Comparison of ENCODE assay signal across 17 cellular contexts in the genomic region with DNA sequence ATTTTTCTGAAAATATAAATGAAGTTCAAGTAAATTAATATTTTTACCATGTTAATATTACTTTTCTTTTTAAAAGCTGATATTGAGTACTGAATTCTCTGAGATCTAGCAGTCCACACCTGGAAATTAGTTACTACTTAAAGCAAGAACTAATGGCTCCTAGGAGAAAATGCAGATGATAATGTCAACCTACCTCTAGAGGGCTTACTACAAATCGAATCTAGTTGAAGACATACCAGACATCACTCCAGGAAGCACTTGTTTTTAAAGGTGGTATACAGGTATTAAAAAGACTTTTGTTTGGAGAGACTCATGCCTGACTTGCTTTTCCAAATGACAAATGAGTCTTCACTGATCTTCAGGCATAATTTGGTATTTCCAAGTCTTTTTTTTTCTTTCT.
DNase-seq lines count a peak whose midpoint lies in the region; ATAC-seq and TF ChIP-seq lines count a peak whose summit lies in the region.
"Had no signal": no experiment of that assay in that cellular context is flagged by ENCODE, and none has a peak within 500 bp of the region (broad histone marks: within the 10 kb centered on the region; RNA-seq: fewer than 3 reads in every experiment).

No MANE protein-coding gene starts in this region.

- no peaks in the 10 kb centered on the region for H3K27me3 ChIP-seq in Loucy (ENCODE audit: insufficient read depth, low read length, poor library complexity, severe bottlenecking)

- no peaks in the 10 kb centered on the region for H3K36me3 Mint-ChIP-seq in progenitor cell of endocrine pancreas (ENCODE audit: insufficient read depth)
- H3K36me3 Mint-ChIP-seq: activated naive CD8-positive, alpha-beta T cell treated with anti-CD3 and anti-CD28 coated beads, Interleukin-2, amount 10 ng/mL, durations not matched to agents 7 days and 5 days had no signal

- H3K4me1 Mint-ChIP-seq in progenitor cell of endocrine pancreas (ENCODE audit: low read depth) = no peaks in the 10 kb centered on the region
- H3K4me1 Mint-ChIP-seq: activated naive CD8-positive, alpha-beta T cell treated with anti-CD3 and anti-CD28 coated beads, Interleukin-2, amount 10 ng/mL, durations not matched to agents 7 days and 5 days; T-helper 17 cell had no signal

- H3K4me3 ChIP-seq in Loucy (ENCODE audit: low read length, poor library complexity, severe bottlenecking) = no peak overlapping the region

- H3K4me3 Mint-ChIP-seq in progenitor cell of endocrine pancreas (ENCODE audit: low read depth) = no peak overlapping the region
- H3K4me3 Mint-ChIP-seq: activated naive CD8-positive, alpha-beta T cell treated with anti-CD3 and anti-CD28 coated beads, Interleukin-2, amount 10 ng/mL, durations not matched to agents 7 days and 5 days; CD4-positive, alpha-beta T cell; T-helper 17 cell had no signal

- TF ChIP-seq CTCF in Loucy (conservative IDR thresholded peaks at IDR 0.05; ENCODE audit: low read length) = peak; percentile 60
- TF ChIP-seq CTCF in progenitor cell of endocrine pancreas (IDR thresholded peaks at IDR 0.05; ENCODE audit: unreplicated experiment) = peak; percentile 21

- no peaks in the 10 kb centered on the region for H3F3A ChIP-seq in Loucy (ENCODE audit: low read depth)

- H2AFZ ChIP-seq in Loucy (ENCODE audit: low read length) = 0 out of 2 replicates have a peak overlapping the region, but pooled peaks have one; percentile 35

- H3K4me1 ChIP-seq in Loucy (ENCODE audit: insufficient read depth, low read length, poor library complexity, severe bottlenecking) = no peaks in the 10 kb centered on the region

- no peaks in the 10 kb centered on the region for H3K36me3 ChIP-seq in Loucy (ENCODE audit: insufficient read depth, low read length)

- no peak overlapping the region for H3K9ac ChIP-seq in Loucy (ENCODE audit: low read depth, low read length, poor library complexity, severe bottlenecking)

- DNase-seq in dermis blood vessel endothelial cell (peak; percentile 6), progenitor cell of endocrine pancreas (ENCODE audit: low spot score, unreplicated experiment) (no peak), C1 segment of cervical spinal cord (lab: John Stamatoyannopoulos, UW) (no peak), NCI-H510A treated with DMSO at 0.1 percent for 48 hours (lab: John Stamatoyannopoulos, UW) (no peak)
- DNase-seq: activated CD4-positive, alpha-beta T cell treated with anti-CD3 and anti-CD28 coated beads for 48 hours; activated naive CD8-positive, alpha-beta T cell treated with anti-CD3 and anti-CD28 coated beads, Interleukin-2, amount 10 ng/mL, durations not matched to agents 7 days and 5 days; activated T-cell treated with anti-CD3 and anti-CD28 coated beads for 4 hours; CD4-positive, alpha-beta T cell; hypothalamus; NCI-H1105 treated with DMSO at 0.1 percent for 48 hours; NCI-H510A; nucleus accumbens; T-helper 17 cell had no signal

- peaks cover 4% of the 10 kb centered on the region for H3K9me3 Mint-ChIP-seq in progenitor cell of endocrine pancreas (ENCODE audit: low read depth)
- H3K9me3 Mint-ChIP-seq: activated naive CD8-positive, alpha-beta T cell treated with anti-CD3 and anti-CD28 coated beads, Interleukin-2, amount 10 ng/mL, durations not matched to agents 7 days and 5 days; CD4-positive, alpha-beta T cell had no signal

- no peak overlapping the region for H3K27ac Mint-ChIP-seq in progenitor cell of endocrine pancreas
- H3K27ac Mint-ChIP-seq: activated naive CD8-positive, alpha-beta T cell treated with anti-CD3 and anti-CD28 coated beads, Interleukin-2, amount 10 ng/mL, durations not matched to agents 7 days and 5 days; CD4-positive, alpha-beta T cell; T-helper 17 cell had no signal

- H3K4me2 ChIP-seq in Loucy (ENCODE audit: low read depth, low read length, poor library complexity, severe bottlenecking) = no peak overlapping the region

- no peaks in the 10 kb centered on the region for H3K27me3 Mint-ChIP-seq in progenitor cell of endocrine pancreas
- H3K27me3 Mint-ChIP-seq: activated naive CD8-positive, alpha-beta T cell treated with anti-CD3 and anti-CD28 coated beads, Interleukin-2, amount 10 ng/mL, durations not matched to agents 7 days and 5 days; CD4-positive, alpha-beta T cell; T-helper 17 cell had no signal

- no peaks in the 10 kb centered on the region for H4K20me1 ChIP-seq in Loucy (ENCODE audit: insufficient read depth, low read length, poor library complexity, severe bottlenecking)

- ATAC-seq in GM18868 (IDR thresholded peaks at IDR 0.05; ENCODE audit: unreplicated experiment) (peak; percentile 60), GM21390 (IDR thresholded peaks at IDR 0.05; ENCODE audit: unreplicated experiment) (no peak)
- ATAC-seq: esophagus mucosa, T-helper 17 cell had no signal

- H3K79me2 ChIP-seq in Loucy (ENCODE audit: insufficient read depth, low read length) = no peaks in the 10 kb centered on the region

- H3K9me3 ChIP-seq in Loucy (ENCODE audit: insufficient read depth, low read depth, low read length) = no peaks in the 10 kb centered on the region

- H3K9me2 ChIP-seq in Loucy (replicated peaks; ENCODE audit: low read depth, low read length) = no peaks in the 10 kb centered on the region
